2 cellular contexts compared by ENCODE assay signal in the genomic region with DNA sequence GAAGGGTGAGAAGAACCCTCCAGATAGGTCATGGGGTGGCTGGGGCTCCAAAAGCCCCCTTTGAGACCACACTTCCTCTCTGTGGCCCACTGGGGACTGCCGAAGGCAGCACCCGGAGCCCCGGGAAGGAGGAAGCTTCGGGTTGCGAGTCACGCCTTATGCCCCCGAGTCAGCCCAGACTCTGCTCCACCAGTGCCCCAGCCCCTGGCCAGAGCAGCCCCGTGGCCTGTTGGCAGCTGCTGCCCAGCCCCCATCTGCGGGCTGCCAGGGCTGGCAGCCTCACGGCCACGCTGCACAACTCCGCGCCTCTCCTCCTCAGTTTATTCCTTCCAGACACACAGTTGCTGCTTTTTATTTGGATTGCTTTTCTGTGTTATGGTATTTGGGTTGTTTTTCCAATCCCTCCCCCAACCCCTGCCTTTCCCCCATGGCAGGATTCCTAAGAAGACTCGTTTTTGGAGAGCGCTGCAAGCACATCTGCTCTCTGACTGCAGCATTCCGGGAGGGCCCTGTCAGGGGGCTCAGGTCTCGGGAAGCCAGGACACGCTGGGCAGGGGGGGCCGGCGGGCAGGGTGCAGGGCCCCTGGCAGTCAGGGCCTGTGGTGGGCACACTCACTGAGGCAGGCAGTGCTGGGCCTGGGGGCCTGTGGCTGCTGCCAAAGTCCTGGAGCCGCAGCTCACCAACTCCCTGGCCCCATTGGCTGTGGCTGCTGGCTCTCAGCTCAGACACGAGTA.
TF ChIP-seq lines count a peak whose summit lies in the region.

No MANE protein-coding gene starts in this region.

TF ChIP-seq in SK-N-SH, 30 proteins besides CTCF, POLR2A, EP300 and RAD21 (continued from another document):
- no peak for TF ChIP-seq SIN3A (IDR thresholded peaks at IDR 0.05; ENCODE audit: borderline replicate concordance, low read depth, low read length)

TF ChIP-seq in SK-N-SH treated with all-trans-retinoic acid at 6 μM for 48 hours, 23 proteins besides CTCF, POLR2A, EP300 and RAD21 (continued from another document):
- TF ChIP-seq TSHZ2 (CRISPR knock-in tag; IDR thresholded peaks at IDR 0.05) = no peak
- TF ChIP-seq SNAI2 (CRISPR knock-in tag; IDR thresholded peaks at IDR 0.05) = no peak
- TF ChIP-seq PPARA (CRISPR knock-in tag; IDR thresholded peaks at IDR 0.05; ENCODE audit: borderline replicate concordance) = no peak
- TF ChIP-seq ZNF8 (CRISPR knock-in tag; IDR thresholded peaks at IDR 0.05) = no peak
- TF ChIP-seq GLIS3 (CRISPR knock-in tag; IDR thresholded peaks at IDR 0.05) = no peak
- TF ChIP-seq, protein P1, sequence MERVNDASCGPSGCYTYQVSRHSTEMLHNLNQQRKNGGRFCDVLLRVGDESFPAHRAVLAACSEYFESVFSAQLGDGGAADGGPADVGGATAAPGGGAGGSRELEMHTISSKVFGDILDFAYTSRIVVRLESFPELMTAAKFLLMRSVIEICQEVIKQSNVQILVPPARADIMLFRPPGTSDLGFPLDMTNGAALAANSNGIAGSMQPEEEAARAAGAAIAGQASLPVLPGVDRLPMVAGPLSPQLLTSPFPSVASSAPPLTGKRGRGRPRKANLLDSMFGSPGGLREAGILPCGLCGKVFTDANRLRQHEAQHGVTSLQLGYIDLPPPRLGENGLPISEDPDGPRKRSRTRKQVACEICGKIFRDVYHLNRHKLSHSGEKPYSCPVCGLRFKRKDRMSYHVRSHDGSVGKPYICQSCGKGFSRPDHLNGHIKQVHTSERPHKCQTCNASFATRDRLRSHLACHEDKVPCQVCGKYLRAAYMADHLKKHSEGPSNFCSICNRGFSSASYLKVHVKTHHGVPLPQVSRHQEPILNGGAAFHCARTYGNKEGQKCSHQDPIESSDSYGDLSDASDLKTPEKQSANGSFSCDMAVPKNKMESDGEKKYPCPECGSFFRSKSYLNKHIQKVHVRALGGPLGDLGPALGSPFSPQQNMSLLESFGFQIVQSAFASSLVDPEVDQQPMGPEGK (CRISPR knock-in tag; IDR thresholded peaks at IDR 0.05; ENCODE audit: borderline replicate concordance) = no peak
- no peak for TF ChIP-seq ZNF565 (CRISPR knock-in tag; conservative IDR thresholded peaks at IDR 0.05; ENCODE audit: low read depth)
- TF ChIP-seq, protein P2, sequence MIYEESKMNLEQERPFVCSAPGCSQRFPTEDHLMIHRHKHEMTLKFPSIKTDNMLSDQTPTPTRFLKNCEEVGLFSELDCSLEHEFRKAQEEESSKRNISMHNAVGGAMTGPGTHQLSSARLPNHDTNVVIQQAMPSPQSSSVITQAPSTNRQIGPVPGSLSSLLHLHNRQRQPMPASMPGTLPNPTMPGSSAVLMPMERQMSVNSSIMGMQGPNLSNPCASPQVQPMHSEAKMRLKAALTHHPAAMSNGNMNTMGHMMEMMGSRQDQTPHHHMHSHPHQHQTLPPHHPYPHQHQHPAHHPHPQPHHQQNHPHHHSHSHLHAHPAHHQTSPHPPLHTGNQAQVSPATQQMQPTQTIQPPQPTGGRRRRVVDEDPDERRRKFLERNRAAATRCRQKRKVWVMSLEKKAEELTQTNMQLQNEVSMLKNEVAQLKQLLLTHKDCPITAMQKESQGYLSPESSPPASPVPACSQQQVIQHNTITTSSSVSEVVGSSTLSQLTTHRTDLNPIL (CRISPR knock-in tag; IDR thresholded peaks at IDR 0.05; ENCODE audit: low read depth) = no peak
- no peak for TF ChIP-seq OSR1 (CRISPR knock-in tag; IDR thresholded peaks at IDR 0.05)
- TF ChIP-seq, protein P3, sequence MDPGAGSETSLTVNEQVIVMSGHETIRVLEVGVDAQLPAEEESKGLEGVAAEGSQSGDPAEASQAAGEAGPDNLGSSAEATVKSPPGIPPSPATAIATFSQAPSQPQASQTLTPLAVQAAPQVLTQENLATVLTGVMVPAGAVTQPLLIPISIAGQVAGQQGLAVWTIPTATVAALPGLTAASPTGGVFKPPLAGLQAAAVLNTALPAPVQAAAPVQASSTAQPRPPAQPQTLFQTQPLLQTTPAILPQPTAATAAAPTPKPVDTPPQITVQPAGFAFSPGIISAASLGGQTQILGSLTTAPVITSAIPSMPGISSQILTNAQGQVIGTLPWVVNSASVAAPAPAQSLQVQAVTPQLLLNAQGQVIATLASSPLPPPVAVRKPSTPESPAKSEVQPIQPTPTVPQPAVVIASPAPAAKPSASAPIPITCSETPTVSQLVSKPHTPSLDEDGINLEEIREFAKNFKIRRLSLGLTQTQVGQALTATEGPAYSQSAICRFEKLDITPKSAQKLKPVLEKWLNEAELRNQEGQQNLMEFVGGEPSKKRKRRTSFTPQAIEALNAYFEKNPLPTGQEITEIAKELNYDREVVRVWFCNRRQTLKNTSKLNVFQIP (CRISPR knock-in tag; IDR thresholded peaks at IDR 0.05; ENCODE audit: borderline replicate concordance, low read depth) = no peak
- TF ChIP-seq ARNTL (CRISPR knock-in tag; IDR thresholded peaks at IDR 0.05; ENCODE audit: borderline replicate concordance, low read depth) = no peak
